26 cellular contexts compared by ENCODE assay signal in genomic region chr1:172373864-172374263, GRCh38. TPM values are rescaled to one million over a fixed set of nuclear protein-coding genes. Genes with fewer than 3 reads are reported as not detected.
DNase-seq lines count a peak whose midpoint lies in the region; ATAC-seq, FAIRE-seq and TF ChIP-seq lines count a peak whose summit lies in the region.
"Had no signal": no experiment of that assay in that cellular context is flagged by ENCODE, and none has a peak within 500 bp of the region (broad histone marks: within the 10 kb centered on the region; RNA-seq: fewer than 3 reads in every experiment).

No MANE protein-coding gene starts in this region.

- no peaks in the 10 kb centered on the region for H3K4me1 ChIP-seq in foreskin keratinocyte

- FAIRE-seq in H54 (lab: Jason Lieb, UNC): peak; percentile 20
- FAIRE-seq: frontal cortex, keratinocyte had no signal

- H3K4me1 Mint-ChIP-seq in chondrocyte (ENCODE audit: low read depth): peaks cover 41% of the 10 kb centered on the region

- peaks cover 8% of the 10 kb centered on the region for H3K9me3 Mint-ChIP-seq in chondrocyte (ENCODE audit: low read depth)
- H3K9me3 Mint-ChIP-seq: CD8-positive, alpha-beta T cell had no signal

- H3K27ac ChIP-seq in foreskin keratinocyte: no peak overlapping the region
- H3K27ac ChIP-seq: thoracic aorta, VCaP had no signal

- peak overlapping the region; percentile 61 for H3K27ac Mint-ChIP-seq in chondrocyte (ENCODE audit: unreplicated experiment)
- H3K27ac Mint-ChIP-seq: activated naive CD8-positive, alpha-beta T cell treated with anti-CD3 and anti-CD28 coated beads, Interleukin-2, amount 50 U/mL, for 24 hours; CD8-positive, alpha-beta T cell had no signal

- no peaks in the 10 kb centered on the region for H3K27me3 ChIP-seq in foreskin keratinocyte

- DNase-seq in H54 (ENCODE audit: insufficient read length, low spot score): no peak
- peak; percentile 37 for DNase-seq in OCI-M1 (lab: John Stamatoyannopoulos, UW)
- DNase-seq in chondrocyte (ENCODE audit: low spot score): no peak
- peak; percentile 37 for DNase-seq in myocyte (ENCODE audit: low read depth)
- no peak for DNase-seq in stimulated activated CD4-positive, alpha-beta T cell treated with anti-CD3 and anti-CD28 coated beads, Interleukin-4, amount 100 ng/mL, for 4 hours
- DNase-seq in NCI-H82 (lab: John Stamatoyannopoulos, UW): no peak
- no peak for DNase-seq in inferior parietal cortex (ENCODE audit: extremely low spot score)
- DNase-seq in foreskin keratinocyte: no peak
- DNase-seq: activated CD8-positive, alpha-beta memory T cell treated with anti-CD3 and anti-CD28 coated beads, Interleukin-2, amount 50 U/mL, for 48 hours; activated effector memory CD4-positive, alpha-beta T cell treated with Interleukin-2 at 50 U/mL for 16 hours; activated naive CD8-positive, alpha-beta T cell treated with anti-CD3 and anti-CD28 coated beads, Interleukin-2, amount 50 U/mL, for 24 hours; CD8-positive, alpha-beta T cell; H7; IMR-90; NCI-H187 treated with DMSO at 0.1 percent for 48 hours; NCI-H2227 treated with DMSO at 0.1 percent for 48 hours; occipital lobe; SK-N-SH; stimulated activated CD4-positive, alpha-beta T cell treated with anti-CD3 and anti-CD28 coated beads, Interleukin-2, amount 100 ng/mL, for 48 hours; stimulated activated naive CD4-positive, alpha-beta T cell treated with Interleukin-2 at 50 U/mL for 16 hours had no signal

- TF ChIP-seq CTCF in chondrocyte (IDR thresholded peaks at IDR 0.05): no peak
- no peak for TF ChIP-seq CTCF in foreskin keratinocyte (conservative IDR thresholded peaks at IDR 0.05)

- no peak overlapping the region for H3K4me3 Mint-ChIP-seq in chondrocyte (ENCODE audit: unreplicated experiment)
- H3K4me3 Mint-ChIP-seq: activated naive CD8-positive, alpha-beta T cell treated with anti-CD3 and anti-CD28 coated beads, Interleukin-2, amount 50 U/mL, for 24 hours; CD8-positive, alpha-beta T cell had no signal

- no peak for ATAC-seq in foreskin keratinocyte
- ATAC-seq: activated naive CD8-positive, alpha-beta T cell treated with anti-CD3 and anti-CD28 coated beads, Interleukin-2, amount 50 U/mL, for 24 hours; CD8-positive, alpha-beta T cell had no signal

- H3K27me3 Mint-ChIP-seq in chondrocyte (ENCODE audit: low read depth): no peaks in the 10 kb centered on the region
- H3K27me3 Mint-ChIP-seq: activated naive CD8-positive, alpha-beta T cell treated with anti-CD3 and anti-CD28 coated beads, Interleukin-2, amount 50 U/mL, for 24 hours had no signal

- H3K36me3 Mint-ChIP-seq in chondrocyte (ENCODE audit: low read depth): peaks cover 2% of the 10 kb centered on the region
- H3K36me3 Mint-ChIP-seq: CD8-positive, alpha-beta T cell had no signal

- no peak for TF ChIP-seq POLR2A in H54 (IDR thresholded peaks at IDR 0.05; ENCODE audit: low read depth, low read length)

RNA-seq across cellular contexts. Expression of gene C1orf105, which starts 46.6 kb away (rescaled TPM):
- not detected in 3 replicates for total RNA-seq in chondrocyte
- total RNA-seq in myocyte: 133 and 144 TPM in 2 replicates
- polyA plus RNA-seq in myocyte (2012): 35.5 TPM
- total RNA-seq in foreskin keratinocyte: not detected in 2 replicates
- not detected in 2 replicates for polyA plus RNA-seq in foreskin keratinocyte
- total RNA-seq: CD8-positive, alpha-beta T cell; frontal cortex; G401; H7; IMR-90; lung; occipital lobe; thoracic aorta had no signal
- polyA plus RNA-seq: IMR-90, keratinocyte, lung, SK-N-SH had no signal

Comparison
In these comparisons a context has a peak if more than half of its experiments do, and no peak if none do; other contexts are left out.
1. DNase-seq: peak in OCI-M1 (single experiment) and myocyte (single experiment); none in H54 (single experiment), chondrocyte (single experiment), stimulated activated CD4-positive, alpha-beta T cell treated with anti-CD3 and anti-CD28 coated beads, Interleukin-4, amount 100 ng/mL, for 4 hours (0 of 2), NCI-H82 (single experiment), inferior parietal cortex (single experiment) and foreskin keratinocyte (0 of 2).
2. RNA of gene C1orf105, which starts 46.6 kb away (total RNA-seq): 133 to 144 TPM in myocyte; not detected in chondrocyte and not detected in foreskin keratinocyte; every median in the first group is over 10 times any median in the second.